In genomic region chr9:126233175-126233574, GRCh38 we compare ENCODE assay signal across 21 cellular contexts.
"Had no signal": no experiment of that assay in that cellular context is flagged by ENCODE, and none has a peak within 500 bp of the region (broad histone marks: within the 10 kb centered on the region; RNA-seq: fewer than 3 reads in every experiment).

No MANE protein-coding gene starts in this region.

- H3K4me3 ChIP-seq: MG63 had no signal

- DNase-seq: IMR-90, Karpas-422, KG1, MG63, NCI-H1092 treated with DMSO at 0.1 percent for 48 hours, NCI-H1436, NCI-H187, NCI-H2029, NCI-H2081 treated with DMSO at 0.1 percent for 48 hours, NCI-H2171, NCI-H226, NCI-H446, NCI-H510A, NCI-H524 treated with DMSO at 0.1 percent for 48 hours, NCI-H69, NCI-H774, PC-3, SHP77 had no signal

- H3K27ac ChIP-seq: RWPE1 had no signal

- H3K9me3 ChIP-seq: MG63 had no signal

- H3K36me3 ChIP-seq: MG63 had no signal

- ATAC-seq: HepG2, Panc1, PC-3 had no signal

- H3K27me3 ChIP-seq: MG63 had no signal
